28 cellular contexts compared by ENCODE assay signal in the genomic region with DNA sequence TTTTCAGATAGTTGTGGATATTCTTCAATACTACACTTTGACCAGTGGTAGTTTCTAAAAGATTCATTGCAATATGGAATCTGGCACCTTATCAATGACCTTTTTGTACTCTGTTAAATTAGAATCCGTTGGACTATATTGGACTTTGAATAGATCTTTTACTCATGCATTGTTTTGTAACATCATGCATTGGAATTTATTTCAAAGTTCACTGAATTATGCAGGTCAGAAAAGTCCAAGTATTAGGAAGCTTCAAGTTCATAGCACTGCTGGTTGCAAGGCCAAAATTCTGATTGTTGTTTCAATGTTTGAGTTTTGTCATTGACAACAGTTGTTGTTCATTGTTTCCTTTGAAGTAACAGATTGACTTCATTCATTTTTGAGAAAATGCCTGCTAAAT. TPM values are rescaled to one million over a fixed set of nuclear protein-coding genes. Genes with fewer than 3 reads are reported as not detected.
"Had no signal": no experiment of that assay in that cellular context is flagged by ENCODE, and none has a peak within 500 bp of the region (broad histone marks: within the 10 kb centered on the region; RNA-seq: fewer than 3 reads in every experiment).

No MANE protein-coding gene starts in this region.

- H3K27ac ChIP-seq: ascending aorta, breast epithelium, cardiac muscle cell, colonic mucosa, epithelial cell of prostate, esophagus squamous epithelium, gastroesophageal sphincter, VCaP had no signal

- H3K4me1 ChIP-seq: ascending aorta, breast epithelium, colonic mucosa, gastroesophageal sphincter had no signal

- H3K27me3 ChIP-seq: ascending aorta, breast epithelium, cardiac muscle cell, colonic mucosa, esophagus squamous epithelium, gastroesophageal sphincter had no signal

- FAIRE-seq: endometrium, endothelial cell of umbilical vein had no signal

- H3K4me3 ChIP-seq: ascending aorta, breast epithelium, cardiac muscle cell, colonic mucosa, esophagus squamous epithelium, gastroesophageal sphincter had no signal

- ATAC-seq: activated naive CD8-positive, alpha-beta T cell treated with anti-CD3 and anti-CD28 coated beads, Interleukin-2, amount 50 U/mL, for 24 hours; activated T-cell treated with anti-CD3 and anti-CD28 coated beads, Interleukin-2, amount 50 U/mL, for 4 hours; gastroesophageal sphincter; WTC11 had no signal

- DNase-seq: activated CD4-positive, alpha-beta memory T cell treated with anti-CD3 and anti-CD28 coated beads, Interleukin-2, amount 10 ng/mL, durations not matched to agents 7 days and 5 days; activated CD4-positive, alpha-beta T cell treated with anti-CD3 and anti-CD28 coated beads for 1 hour; activated CD4-positive, alpha-beta T cell treated with anti-CD3 and anti-CD28 coated beads for 4 hours; activated CD4-positive, alpha-beta T cell treated with anti-CD3 and anti-CD28 coated beads, Interleukin-2, amount 10 ng/mL, durations not matched to agents 7 days and 5 days; activated CD4-positive, alpha-beta T cell treated with anti-CD3 and anti-CD28 coated beads, Interleukin-2, amount 50 U/mL, for 4 hours; activated CD8-positive, alpha-beta memory T cell treated with anti-CD3 and anti-CD28 coated beads, Interleukin-2, amount 50 U/mL, for 48 hours; activated effector memory CD4-positive, alpha-beta T cell treated with anti-CD3 and anti-CD28 coated beads, Interleukin-2, amount 50 U/mL, for 16 hours; activated naive CD4-positive, alpha-beta T cell treated with anti-CD3 and anti-CD28 coated beads for 36 hours; activated naive CD8-positive, alpha-beta T cell treated with anti-CD3 and anti-CD28 coated beads for 36 hours; activated naive CD8-positive, alpha-beta T cell treated with anti-CD3 and anti-CD28 coated beads, Interleukin-2, amount 50 U/mL, for 24 hours; activated T-cell treated with anti-CD3 and anti-CD28 coated beads for 4 hours; activated T-cell treated with anti-CD3 and anti-CD28 coated beads, Interleukin-2, amount 50 U/mL, for 4 hours; central memory CD4-positive, alpha-beta T cell; cerebellar nuclear complex; colonic mucosa; effector CD8-positive, alpha-beta T cell; esophagus squamous epithelium; foreskin melanocyte; T-helper 2 cell had no signal

- H3K9me3 ChIP-seq: ascending aorta, breast epithelium, colonic mucosa, esophagus squamous epithelium, gastroesophageal sphincter had no signal

RNA-seq across cellular contexts. Expression of a gene that starts 17.6 kb away (rescaled TPM):
- total RNA-seq: ascending aorta had no signal
